In genomic region chr9:127963359-127964064, GRCh38 we compare ENCODE assay signal across 12 cellular contexts. TPM values are rescaled to one million over a fixed set of nuclear protein-coding genes. Genes with fewer than 3 reads are reported as not detected.
DNase-seq lines count a peak whose midpoint lies in the region; ATAC-seq and TF ChIP-seq lines count a peak whose summit lies in the region.
"Had no signal": no experiment of that assay in that cellular context is flagged by ENCODE, and none has a peak within 500 bp of the region (broad histone marks: within the 10 kb centered on the region; RNA-seq: fewer than 3 reads in every experiment).

No MANE protein-coding gene starts in this region.

- no peaks in the 10 kb centered on the region for H3K9me2 ChIP-seq in GM23248 (ENCODE audit: insufficient read depth)

- no peak for TF ChIP-seq POLR2A in Peyer's patch (IDR thresholded peaks at IDR 0.05)
- TF ChIP-seq POLR2A in esophagus squamous epithelium (IDR thresholded peaks at IDR 0.05): no peak

- no peak overlapping the region for H2AFZ ChIP-seq in GM23248

- H3K79me2 ChIP-seq in GM23248 (ENCODE audit: insufficient read depth): peaks cover 84% of the 10 kb centered on the region

- peaks cover 16% of the 10 kb centered on the region; the same call in 1 of the 2 replicates for H3F3A ChIP-seq in GM23248 (ENCODE audit: insufficient read depth)

- in situ Hi-C loops in GM23248 (cut with MboI): no loop called here

- H3K4me1 ChIP-seq in GM23248 (ENCODE audit: insufficient read depth): peaks cover 41% of the 10 kb centered on the region
- peaks cover 19 to 84% (median 58%) of the 10 kb centered on the region in 4 donors for H3K4me1 ChIP-seq in Peyer's patch
- peaks cover 74 to 100% (median 90%) of the 10 kb centered on the region in 3 donors for H3K4me1 ChIP-seq in esophagus squamous epithelium

- intact Hi-C loops in esophagus squamous epithelium (cut with DNase I): no loop called here

- H3K4me3 ChIP-seq in GM23248: no peak overlapping the region
- peak overlapping the region in 1 of 4 donors; percentile 3 for H3K4me3 ChIP-seq in Peyer's patch
- peak overlapping the region in 1 of 4 donors; percentile 35 for H3K4me3 ChIP-seq in esophagus squamous epithelium
- H3K4me3 ChIP-seq in skin epidermis: no peak overlapping the region
- H3K4me3 ChIP-seq: HAP-1 had no signal

- no peaks in the 10 kb centered on the region; the same call in 1 of the 2 replicates for H4K20me1 ChIP-seq in GM23248 (ENCODE audit: insufficient read depth)

- DNase-seq in GM23248: no peak
- no peak for DNase-seq in Peyer's patch
- no peak for DNase-seq in esophagus squamous epithelium (lab: John Stamatoyannopoulos, UW)
- no peak for DNase-seq in NCI-H82 treated with DMSO at 0.1 percent for 48 hours (lab: John Stamatoyannopoulos, UW; ENCODE audit: unreplicated experiment)
- no peak for DNase-seq in SIG-M5 (lab: John Stamatoyannopoulos, UW)
- DNase-seq: activated gamma-delta T cell treated with Interleukin-2 at 50 U/mL for 16 hours, KG1, occipital lobe had no signal

- H3K27me3 ChIP-seq in GM23248 (replicated peaks; ENCODE audit: insufficient read depth): no peaks in the 10 kb centered on the region
- no peaks in the 10 kb centered on the region for H3K27me3 ChIP-seq in Peyer's patch
- H3K27me3 ChIP-seq in esophagus squamous epithelium: no peaks in the 10 kb centered on the region

- no peak overlapping the region for H3K27ac ChIP-seq in GM23248
- peak overlapping the region; percentile 83 to 99 (median 96) for H3K27ac ChIP-seq in Peyer's patch
- H3K27ac ChIP-seq in esophagus squamous epithelium: peak overlapping the region; percentile 94 to 99 (median 96)
- H3K27ac ChIP-seq in skin epidermis: peak overlapping the region in 18 of 21 experiments; percentile 13 to 94 (median 90)

- TF ChIP-seq CTCF in Peyer's patch (IDR thresholded peaks at IDR 0.05): no peak
- no peak for TF ChIP-seq CTCF in esophagus squamous epithelium (IDR thresholded peaks at IDR 0.05)

- H3K9me3 ChIP-seq in GM23248 (ENCODE audit: low read depth) (no peaks in the 10 kb centered on the region), Peyer's patch (no peaks in the 10 kb centered on the region), esophagus squamous epithelium (no peaks in the 10 kb centered on the region)
- H3K9me3 ChIP-seq: HAP-1 had no signal

- H3K4me2 ChIP-seq in GM23248 (ENCODE audit: unreplicated experiment): no peak overlapping the region

- H3K9ac ChIP-seq in GM23248: 0 out of 2 replicates have a peak overlapping the region, but pooled peaks have one; percentile 5

- 77 to 78% methylated on average over 19 of the region's 19 CpGs for WGBS in GM23248 (ENCODE audit: low coverage in 1 of 2, low lambda C conversion rate in 2 of 2, missing lambda C conversion rate in 2 of 2), 2 experiments
- 37 to 42% methylated on average over 9 to 16 of the region's 19 CpGs for WGBS in esophagus squamous epithelium, 2 donors

- H3K36me3 ChIP-seq in GM23248 (ENCODE audit: low read depth) (no peaks in the 10 kb centered on the region), Peyer's patch (no peaks in the 10 kb centered on the region), esophagus squamous epithelium (peaks cover 0 to 5% (median 0%) of the 10 kb centered on the region in 3 donors)
- H3K36me3 ChIP-seq: HAP-1 had no signal

- no peak for ATAC-seq in GM18517 (IDR thresholded peaks at IDR 0.05; ENCODE audit: unreplicated experiment)
- ATAC-seq in GM19035 (IDR thresholded peaks at IDR 0.05; ENCODE audit: unreplicated experiment): no peak

RNA-seq across cellular contexts. Expression of gene EEIG1, which starts 17.3 kb away (rescaled TPM):
- 6.1 and 29.6 TPM in 2 replicates for total RNA-seq in GM23248 (2014; rRNA removed; shearing (Covaris generic))
- 8.9 and 9.3 TPM in 2 replicates for polyA plus RNA-seq in GM23248 (2016; fragmentation: Nextera tagmentation; extraction: Ambion mirVana)
- 100 to 1,000 TPM in 3 of 4 donors, 10 to 100 TPM in 1; 71.8 to 219 (median 122) TPM for total RNA-seq in Peyer's patch
- total RNA-seq in esophagus squamous epithelium: 10 to 100 TPM; 16.9 to 65.0 (median 24.0) TPM

RNA-seq across cellular contexts. Expression of gene DPM2, which starts 25.9 kb away (rescaled TPM):
- 27.0 and 33.3 TPM in 2 replicates for total RNA-seq in GM23248 (2014; rRNA removed; shearing (Covaris generic))
- 62.8 and 66.5 TPM in 2 replicates for polyA plus RNA-seq in GM23248 (2016; fragmentation: Nextera tagmentation; extraction: Ambion mirVana)
- total RNA-seq in Peyer's patch: 10 to 100 TPM; 20.6 to 27.3 (median 22.1) TPM
- 10 to 100 TPM; 12.5 to 18.5 (median 15.7) TPM for total RNA-seq in esophagus squamous epithelium

RNA-seq across cellular contexts. Expression of gene PIP5KL1, which starts 32.9 kb away (rescaled TPM):
- 5.5 and 16.6 TPM in 2 replicates for total RNA-seq in GM23248 (2014; rRNA removed; shearing (Covaris generic))
- 8.8 and 9.4 TPM in 2 replicates for polyA plus RNA-seq in GM23248 (2016; fragmentation: Nextera tagmentation; extraction: Ambion mirVana)
- total RNA-seq in Peyer's patch (1 to 10 TPM in 1 of 4 donors, not detected in 3; 2.5 TPM), esophagus squamous epithelium (1 to 10 TPM in 3 of 4 donors, not detected in 1; 3.1 to 4.6 (median 3.6) TPM)

RNA-seq across cellular contexts. Expression of gene ST6GALNAC4, which starts 46.7 kb away (rescaled TPM):
- total RNA-seq in GM23248 (2014; rRNA removed; shearing (Covaris generic)): 45.5 and 61.0 TPM in 2 replicates
- polyA plus RNA-seq in GM23248 (2016; fragmentation: Nextera tagmentation; extraction: Ambion mirVana): 33.7 and 40.1 TPM in 2 replicates
- total RNA-seq in Peyer's patch (100 to 1,000 TPM in 1 of 4 donors, 10 to 100 TPM in 3; 39.9 to 119 (median 46.7) TPM), esophagus squamous epithelium (10 to 100 TPM; 12.5 to 33.0 (median 23.8) TPM)
